Comparison of ENCODE assay signal across 13 cellular contexts in the genomic region with DNA sequence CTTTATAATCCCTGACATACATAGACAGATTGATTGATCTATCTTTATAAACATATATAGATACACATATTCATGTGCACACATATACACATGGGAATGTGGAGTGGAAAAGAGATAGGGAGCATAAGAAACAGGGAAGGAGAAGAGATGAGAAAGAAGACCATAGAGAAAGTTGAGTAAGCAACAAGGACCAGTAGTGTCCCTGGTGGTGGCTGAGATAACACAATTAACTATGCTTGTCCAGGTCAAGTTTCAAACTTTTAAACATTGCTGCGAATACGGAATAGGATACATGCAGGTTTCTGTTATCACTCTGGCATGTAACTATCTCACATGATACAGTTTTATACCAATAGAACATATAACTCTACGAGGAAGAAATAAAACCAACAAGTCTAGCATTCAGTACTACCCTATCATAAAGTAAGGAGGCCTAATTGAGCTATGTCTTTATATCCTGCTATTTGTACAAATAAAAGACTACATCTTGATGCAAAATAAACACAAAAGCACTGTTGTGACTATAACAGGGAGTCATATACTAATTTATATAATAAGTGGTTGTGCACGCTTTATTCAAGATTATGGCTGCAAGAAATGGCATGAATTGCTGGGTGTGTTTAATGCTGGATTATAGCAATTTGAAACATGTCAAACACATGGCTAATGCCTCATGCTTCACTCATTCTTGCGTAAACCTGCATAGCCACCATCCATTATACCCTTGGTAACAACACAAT. TPM values are rescaled to one million over a fixed set of nuclear protein-coding genes. Genes with fewer than 3 reads are reported as not detected.
DNase-seq lines count a peak whose midpoint lies in the region; ATAC-seq and TF ChIP-seq lines count a peak whose summit lies in the region.
"Had no signal": no experiment of that assay in that cellular context is flagged by ENCODE, and none has a peak within 500 bp of the region (broad histone marks: within the 10 kb centered on the region; RNA-seq: fewer than 3 reads in every experiment).

No MANE protein-coding gene starts in this region.

- no peak overlapping the region for H3K27ac ChIP-seq in 22Rv1
- H3K27ac ChIP-seq in substantia nigra (ENCODE audit: low read depth, low read length, poor library complexity, severe bottlenecking), result no peak overlapping the region

- TF ChIP-seq CTCF in 22Rv1 (IDR thresholded peaks at IDR 0.05) (peak; percentile 74), fibroblast of the aortic adventitia (IDR thresholded peaks at IDR 0.05; ENCODE audit: insufficient read depth, low read length) (peak; percentile 30)

- DNase-seq in OCI-M1 (lab: John Stamatoyannopoulos, UW), result peak; percentile 48
- DNase-seq in fibroblast of the aortic adventitia (ENCODE audit: low read depth), result no peak
- no peak for DNase-seq in substantia nigra (lab: John Stamatoyannopoulos, UW)
- no peak for DNase-seq in NCI-H2196 (lab: John Stamatoyannopoulos, UW; ENCODE audit: unreplicated experiment)
- no peak for DNase-seq in activated effector memory CD4-positive, alpha-beta T cell treated with Interleukin-2 at 50 U/mL for 16 hours
- DNase-seq: activated B cell treated with CpG ODN at 0.5 μM for 24 hours; amniotic stem cell; CD4-positive, alpha-beta memory T cell; stimulated activated CD4-positive, alpha-beta T cell treated with anti-CD3 and anti-CD28 coated beads, Interleukin-2, amount 100 ng/mL, for 24 hours had no signal

- peak; percentile 54 for ATAC-seq in GM21367 (IDR thresholded peaks at IDR 0.05; ENCODE audit: unreplicated experiment)
- no peak for ATAC-seq in HG03521 (IDR thresholded peaks at IDR 0.05; ENCODE audit: unreplicated experiment)
- ATAC-seq: K562 had no signal

- no peak overlapping the region for H3K4me3 ChIP-seq in fibroblast of the aortic adventitia (ENCODE audit: low read depth, low read length)
- H3K4me3 ChIP-seq: K562 had no signal

RNA-seq across cellular contexts. Expression of a gene that starts 8.0 kb away (rescaled TPM):
- total RNA-seq in fibroblast of the aortic adventitia (ENCODE audit: low replicate concordance), result 3.9 and 17.4 TPM in 2 replicates
- total RNA-seq: activated B cell treated with CpG ODN at 0.5 μM for 24 hours; CD4-positive, alpha-beta memory T cell; K562 had no signal
